ENCODE assay signal across 26 cellular contexts in genomic region chr13:27839809-27840467, GRCh38. TPM values are rescaled to one million over a fixed set of nuclear protein-coding genes. Genes with fewer than 3 reads are reported as not detected.
DNase-seq lines count a peak whose midpoint lies in the region; ATAC-seq and TF ChIP-seq lines count a peak whose summit lies in the region.
"Had no signal": no experiment of that assay in that cellular context is flagged by ENCODE, and none has a peak within 500 bp of the region (broad histone marks: within the 10 kb centered on the region; RNA-seq: fewer than 3 reads in every experiment).

No MANE protein-coding gene starts in this region.

- H3K27ac ChIP-seq in VCaP = no peak overlapping the region
- H3K27ac ChIP-seq: 22Rv1, BLaER1, tibial artery had no signal

- no peak overlapping the region for H3K4me3 Mint-ChIP-seq in progenitor cell of endocrine pancreas (ENCODE audit: low read depth)
- H3K4me3 Mint-ChIP-seq: activated naive CD8-positive, alpha-beta T cell; brain; memory B cell; naive B cell had no signal

- peaks cover 12% of the 10 kb centered on the region for H3K27me3 Mint-ChIP-seq in progenitor cell of endocrine pancreas

- H3K36me3 Mint-ChIP-seq in progenitor cell of endocrine pancreas (ENCODE audit: insufficient read depth) = peaks cover 15% of the 10 kb centered on the region
- H3K36me3 Mint-ChIP-seq: activated naive CD8-positive, alpha-beta T cell; brain; memory B cell; naive B cell had no signal

- H3K4me1 Mint-ChIP-seq in progenitor cell of endocrine pancreas (ENCODE audit: low read depth) = peaks cover 12% of the 10 kb centered on the region
- H3K4me1 Mint-ChIP-seq: brain, memory B cell, naive B cell had no signal

- H3K27ac Mint-ChIP-seq in progenitor cell of endocrine pancreas = peak overlapping the region; percentile 60
- H3K27ac Mint-ChIP-seq: activated naive CD8-positive, alpha-beta T cell; brain; memory B cell had no signal

- intact Hi-C loops in head of caudate nucleus (cut with DNase I) = no loop called here

- DNase-seq in DMS53 (lab: John Stamatoyannopoulos, UW) = peak; percentile 57
- no peak for DNase-seq in DMS53 treated with DMSO at 0.1 percent for 48 hours (lab: John Stamatoyannopoulos, UW; ENCODE audit: unreplicated experiment)
- DNase-seq in NCI-H2196 (lab: John Stamatoyannopoulos, UW; ENCODE audit: unreplicated experiment) = peak; percentile 12
- no peak for DNase-seq in progenitor cell of endocrine pancreas (ENCODE audit: low spot score, unreplicated experiment)
- DNase-seq in NCI-H2107 treated with DMSO at 0.1 percent for 48 hours (lab: John Stamatoyannopoulos, UW; ENCODE audit: unreplicated experiment) = no peak
- DNase-seq in head of caudate nucleus = no peak
- DNase-seq: activated CD8-positive, alpha-beta memory T cell treated with anti-CD3 and anti-CD28 coated beads for 24 hours; foreskin fibroblast; KBM-7; naive B cell; NCI-H2029 treated with DMSO at 0.1 percent for 48 hours; NCI-H510A; stimulated activated naive CD8-positive, alpha-beta T cell treated with anti-CD3 and anti-CD28 coated beads, Interleukin-15, Interleukin-2, amounts not matched to agents 100 U/mL and 50 U/mL, for 24 hours; tibial artery had no signal

- ATAC-seq in HG02610 (IDR thresholded peaks at IDR 0.05; ENCODE audit: unreplicated experiment) = no peak
- ATAC-seq: activated CD4-positive, CD25-positive, alpha-beta regulatory T cell treated with anti-CD3 and anti-CD28 coated beads, Interleukin-2, amount 50 U/mL, for 24 hours; stimulated activated naive CD8-positive, alpha-beta T cell treated with anti-CD3 and anti-CD28 coated beads, Interleukin-15, Interleukin-2, amounts not matched to agents 100 U/mL and 50 U/mL, for 24 hours had no signal

- 0 out of 2 replicates have a peak, but pooled peaks have one; percentile 8 for TF ChIP-seq CTCF in VCaP (conservative IDR thresholded peaks at IDR 0.05)
- TF ChIP-seq CTCF in progenitor cell of endocrine pancreas (IDR thresholded peaks at IDR 0.05; ENCODE audit: unreplicated experiment) = no peak

- H3K9me3 Mint-ChIP-seq in progenitor cell of endocrine pancreas (ENCODE audit: low read depth) = peaks cover 8% of the 10 kb centered on the region

RNA-seq across cellular contexts. Expression of gene GSX1, which starts 47.7 kb away (rescaled TPM):
- not detected in 2 replicates for total RNA-seq in progenitor cell of endocrine pancreas
- total RNA-seq: endothelial cell of umbilical vein; kidney epithelial cell; osteocyte; T-helper 2 cell treated with Interferon-gamma antibody and Interleukin-4, amounts not matched to agents 100 ng/mL and 5 ng/mL, for 36 hours had no signal

Comparison
In these comparisons a context has a peak if more than half of its experiments do, and no peak if none do; other contexts are left out.
1. DNase-seq: peak in DMS53 (single experiment) and NCI-H2196 (single experiment); none in DMS53 treated with DMSO at 0.1 percent for 48 hours (single experiment), progenitor cell of endocrine pancreas (single experiment), NCI-H2107 treated with DMSO at 0.1 percent for 48 hours (single experiment) and head of caudate nucleus (0 of 42).